13 cellular contexts compared by ENCODE assay signal in genomic region chr17:4003501-4004421, GRCh38. TPM values are rescaled to one million over a fixed set of nuclear protein-coding genes. Genes with fewer than 3 reads are reported as not detected.
DNase-seq lines count a peak whose midpoint lies in the region; ATAC-seq and TF ChIP-seq lines count a peak whose summit lies in the region.
"Had no signal": no experiment of that assay in that cellular context is flagged by ENCODE, and none has a peak within 500 bp of the region (broad histone marks: within the 10 kb centered on the region; RNA-seq: fewer than 3 reads in every experiment).

No MANE protein-coding gene starts in this region.

- no peaks in the 10 kb centered on the region for H3K27me3 Mint-ChIP-seq in type B pancreatic cell
- H3K27me3 Mint-ChIP-seq: activated T-helper 17 cell treated with anti-CD3 and anti-CD28 coated beads, Interleukin-2, amount 50 U/mL, for 72 hours had no signal

- no peak overlapping the region for H3K4me3 Mint-ChIP-seq in type B pancreatic cell
- H3K4me3 Mint-ChIP-seq: activated T-helper 17 cell treated with anti-CD3 and anti-CD28 coated beads, Interleukin-2, amount 50 U/mL, for 72 hours had no signal

- H3K27me3 ChIP-seq in right atrium auricular region: no peaks in the 10 kb centered on the region
- H3K27me3 ChIP-seq in duodenal mucosa (ENCODE audit: control insufficient read depth in 1 of 2, insufficient read depth in 2 of 2, low read length in 2 of 2): no peaks in the 10 kb centered on the region
- H3K27me3 ChIP-seq: testis had no signal

- H3K9me3 ChIP-seq in right atrium auricular region (no peaks in the 10 kb centered on the region), duodenal mucosa (ENCODE audit: control insufficient read depth in 1 of 2, low read length in 2 of 2) (no peaks in the 10 kb centered on the region), mucosa of descending colon (no peaks in the 10 kb centered on the region)
- H3K9me3 ChIP-seq: testis had no signal

- DNase-seq in Right ventricle myocardium inferior (ENCODE audit: missing footprints) (no peak), right atrium auricular region (ENCODE audit: low spot score) (no peak), mucosa of descending colon (peak; percentile 45 to 87 (median 80)), type B pancreatic cell (ENCODE audit: extremely low spot score, unreplicated experiment) (no peak), coronary artery (ENCODE audit: low spot score) (no peak), NCI-H2171 (lab: John Stamatoyannopoulos, UW) (no peak), dermis blood vessel endothelial cell (no peak)
- DNase-seq: NCI-H1105 treated with DMSO at 0.1 percent for 48 hours had no signal

- no peaks in the 10 kb centered on the region for H3K9me3 Mint-ChIP-seq in type B pancreatic cell
- H3K9me3 Mint-ChIP-seq: activated T-helper 17 cell treated with anti-CD3 and anti-CD28 coated beads, Interleukin-2, amount 50 U/mL, for 72 hours had no signal

- peaks cover 10% of the 10 kb centered on the region for H3K4me1 Mint-ChIP-seq in type B pancreatic cell (ENCODE audit: unreplicated experiment)
- H3K4me1 Mint-ChIP-seq: activated T-helper 17 cell treated with anti-CD3 and anti-CD28 coated beads, Interleukin-2, amount 50 U/mL, for 72 hours had no signal

- intact Hi-C loops in Right ventricle myocardium inferior (cut with DNase I): loop anchor here (1.0 to 5.0 kb wide), 2 partner anchors 68 to 86 kb away; partner anchors contain the start of gene P2RX1
- intact Hi-C loops in mucosa of descending colon (cut with DNase I, micrococcal nuclease): loop anchor here in 1 of 2 donors (10.0 kb wide), 1 partner anchor 69 kb away; no protein-coding TSS in a partner anchor

- H3K4me1 ChIP-seq in right atrium auricular region (peaks cover 4 to 32% of the 10 kb centered on the region in 2 donors), duodenal mucosa (ENCODE audit: control insufficient read depth in 1 of 2, insufficient read depth in 2 of 2, low read length in 2 of 2) (peaks cover 18 to 32% of the 10 kb centered on the region in 2 donors), mucosa of descending colon (ENCODE audit: low read depth) (peaks cover 8% of the 10 kb centered on the region)
- H3K4me1 ChIP-seq: parathyroid adenoma, testis had no signal

- ATAC-seq in Right ventricle myocardium inferior (peak; percentile 21), mucosa of descending colon (peak; percentile 82)

- TF ChIP-seq CTCF in right atrium auricular region (IDR thresholded peaks at IDR 0.05) (no peak), mucosa of descending colon (IDR thresholded peaks at IDR 0.05) (no peak), type B pancreatic cell (conservative IDR thresholded peaks at IDR 0.05) (no peak), coronary artery (IDR thresholded peaks at IDR 0.05) (no peak)

- peaks cover 14% of the 10 kb centered on the region for H3K36me3 Mint-ChIP-seq in type B pancreatic cell

- no peak overlapping the region for H3K27ac ChIP-seq in right atrium auricular region
- H3K27ac ChIP-seq in duodenal mucosa (ENCODE audit: low read depth, low read length): peak overlapping the region; percentile 63
- H3K27ac ChIP-seq in coronary artery: no peak overlapping the region
- H3K27ac ChIP-seq: parathyroid adenoma, SK-N-MC, testis had no signal

- H3K9ac ChIP-seq in duodenal mucosa (ENCODE audit: low read depth in 1 of 2, low read length in 2 of 2): peak overlapping the region; percentile 51 to 54
- H3K9ac ChIP-seq: parathyroid adenoma had no signal

- peaks cover 25% of the 10 kb centered on the region for H3K36me3 ChIP-seq in right atrium auricular region
- H3K36me3 ChIP-seq in duodenal mucosa (ENCODE audit: control insufficient read depth in 1 of 2, insufficient read depth in 2 of 2, low read length in 2 of 2): peaks cover 30 to 37% of the 10 kb centered on the region in 2 donors
- peaks cover 14% of the 10 kb centered on the region for H3K36me3 ChIP-seq in mucosa of descending colon (ENCODE audit: low read depth)

- H3K4me3 ChIP-seq in right atrium auricular region (no peak overlapping the region), duodenal mucosa (ENCODE audit: low read depth in 1 of 2, low read length in 2 of 2) (no peak overlapping the region), mucosa of descending colon (no peak overlapping the region), coronary artery (no peak overlapping the region)
- H3K4me3 ChIP-seq: SK-N-MC had no signal

- H3K27ac Mint-ChIP-seq in type B pancreatic cell: peak overlapping the region; percentile 81
- H3K27ac Mint-ChIP-seq: activated T-helper 17 cell treated with anti-CD3 and anti-CD28 coated beads, Interleukin-2, amount 50 U/mL, for 72 hours had no signal

RNA-seq across cellular contexts. Expression of gene ATP2A3, which starts 39.5 kb away (rescaled TPM):
- total RNA-seq in Right ventricle myocardium inferior: 7.7 TPM
- 10 to 100 TPM in 1 of 2 donors, 1 to 10 TPM in 1; 5.5 to 12.2 TPM for total RNA-seq in right atrium auricular region
- 100 to 1,000 TPM in 2 of 3 donors, 10 to 100 TPM in 1; 72.8 to 253 (median 247) TPM for total RNA-seq in mucosa of descending colon
- total RNA-seq in type B pancreatic cell (ENCODE audit: low replicate concordance): 33.2 and 58.6 TPM in 2 replicates
- 0.23 TPM in 1 of 2 replicates, not detected in the other for total RNA-seq in dermis blood vessel endothelial cell

Comparison
In these comparisons a context has a peak if more than half of its experiments do, and no peak if none do; other contexts are left out.
1. DNase-seq: peak in mucosa of descending colon (3 of 3); none in Right ventricle myocardium inferior (single experiment), right atrium auricular region (single experiment), type B pancreatic cell (single experiment), coronary artery (single experiment), NCI-H2171 (single experiment) and dermis blood vessel endothelial cell (single experiment).